Comparison of ENCODE assay signal across 16 cellular contexts in genomic region chr12:120662879-120663278, GRCh38. TPM values are rescaled to one million over a fixed set of nuclear protein-coding genes. Genes with fewer than 3 reads are reported as not detected.
DNase-seq lines count a peak whose midpoint lies in the region; ATAC-seq and TF ChIP-seq lines count a peak whose summit lies in the region.
"Had no signal": no experiment of that assay in that cellular context is flagged by ENCODE, and none has a peak within 500 bp of the region (broad histone marks: within the 10 kb centered on the region; RNA-seq: fewer than 3 reads in every experiment).

No MANE protein-coding gene starts in this region.

- H3K27me3 ChIP-seq in SU-DHL-6 (ENCODE audit: low read length), result no peaks in the 10 kb centered on the region
- H3K27me3 ChIP-seq: hepatocyte had no signal

- no peaks in the 10 kb centered on the region for H3K79me2 ChIP-seq in SU-DHL-6 (ENCODE audit: insufficient read depth, low read length)
- H3K79me2 ChIP-seq: hepatocyte had no signal

- H3K4me3 Mint-ChIP-seq in activated CD8-positive, alpha-beta memory T cell treated with anti-CD3 and anti-CD28 coated beads, Interleukin-2, amount 10 ng/mL, durations not matched to agents 7 days and 5 days, result no peak overlapping the region
- H3K4me3 Mint-ChIP-seq: activated CD4-positive, alpha-beta T cell treated with anti-CD3 and anti-CD28 coated beads, Interleukin-2, amount 10 ng/mL, durations not matched to agents 24 days and 14 days had no signal

- no peak overlapping the region for H2AFZ ChIP-seq in SU-DHL-6 (ENCODE audit: low read depth, low read length, severe bottlenecking)
- H2AFZ ChIP-seq: hepatocyte had no signal

- TF ChIP-seq CTCF in GM13977 (IDR thresholded peaks at IDR 0.05; ENCODE audit: extremely low read depth, insufficient read depth, missing control alignments) (no peak), SU-DHL-6 (IDR thresholded peaks at IDR 0.05; ENCODE audit: insufficient read depth, low read length, poor library complexity, severe bottlenecking) (no peak)

- H3K9me3 Mint-ChIP-seq in activated CD8-positive, alpha-beta memory T cell treated with anti-CD3 and anti-CD28 coated beads, Interleukin-2, amount 10 ng/mL, durations not matched to agents 7 days and 5 days (ENCODE audit: low read depth), result no peaks in the 10 kb centered on the region
- H3K9me3 Mint-ChIP-seq: activated CD4-positive, alpha-beta T cell treated with anti-CD3 and anti-CD28 coated beads, Interleukin-2, amount 10 ng/mL, durations not matched to agents 24 days and 14 days had no signal

- H3F3A ChIP-seq in SU-DHL-6 (ENCODE audit: insufficient read depth), result peaks cover 9% of the 10 kb centered on the region; the same call in 1 of the 2 replicates

- no peak overlapping the region for H3K27ac ChIP-seq in SU-DHL-6 (ENCODE audit: low read depth, low read length)
- H3K27ac ChIP-seq: hepatocyte had no signal

- CTCF ChIA-PET in activated CD8-positive, alpha-beta memory T cell treated with anti-CD3 and anti-CD28 coated beads, Interleukin-2, amount 10 ng/mL, durations not matched to agents 7 days and 5 days (lab: Charles Lee), result interaction anchor here (1.6 to 1.9 kb wide), 2 partner anchors 8 to 14 kb away, joined by 4 to 11 read pairs; no protein-coding TSS in a partner anchor

- in situ Hi-C loops in GM13977 (cut with MboI; ENCODE audit: low pct_unique_long_range_greater_than_20kb, low sequenced_read_pairs, unreplicated experiment), result no loop called here

- ATAC-seq in GM21390 (IDR thresholded peaks at IDR 0.05; ENCODE audit: unreplicated experiment) (peak; percentile 67), HG03280 (IDR thresholded peaks at IDR 0.05; ENCODE audit: unreplicated experiment) (peak; percentile 58)
- no peak for ATAC-seq in activated CD8-positive, alpha-beta memory T cell treated with anti-CD3 and anti-CD28 coated beads, Interleukin-2, amount 10 ng/mL, durations not matched to agents 7 days and 5 days

- H3K36me3 ChIP-seq in SU-DHL-6 (ENCODE audit: low read length), result no peaks in the 10 kb centered on the region

- H4K20me1 ChIP-seq in SU-DHL-6 (ENCODE audit: low read depth, low read length), result no peaks in the 10 kb centered on the region

- no peak overlapping the region for H3K4me3 ChIP-seq in SU-DHL-6 (ENCODE audit: insufficient read depth, low read length, poor library complexity, severe bottlenecking)
- H3K4me3 ChIP-seq: hepatocyte had no signal

- no peaks in the 10 kb centered on the region for H3K9me3 ChIP-seq in SU-DHL-6 (ENCODE audit: insufficient read depth, low read length)

- H3K27ac Mint-ChIP-seq in activated CD8-positive, alpha-beta memory T cell treated with anti-CD3 and anti-CD28 coated beads, Interleukin-2, amount 10 ng/mL, durations not matched to agents 7 days and 5 days, result no peak overlapping the region
- H3K27ac Mint-ChIP-seq: activated CD4-positive, alpha-beta T cell treated with anti-CD3 and anti-CD28 coated beads, Interleukin-2, amount 10 ng/mL, durations not matched to agents 24 days and 14 days had no signal

- no peaks in the 10 kb centered on the region for H3K36me3 Mint-ChIP-seq in activated CD8-positive, alpha-beta memory T cell treated with anti-CD3 and anti-CD28 coated beads, Interleukin-2, amount 10 ng/mL, durations not matched to agents 7 days and 5 days

- no peak overlapping the region for H3K9ac ChIP-seq in SU-DHL-6 (ENCODE audit: low read length)

- H3K4me1 Mint-ChIP-seq in activated CD8-positive, alpha-beta memory T cell treated with anti-CD3 and anti-CD28 coated beads, Interleukin-2, amount 10 ng/mL, durations not matched to agents 7 days and 5 days, result no peaks in the 10 kb centered on the region
- H3K4me1 Mint-ChIP-seq: activated CD4-positive, alpha-beta T cell treated with anti-CD3 and anti-CD28 coated beads, Interleukin-2, amount 10 ng/mL, durations not matched to agents 24 days and 14 days had no signal

- H3K9me2 ChIP-seq in SU-DHL-6 (replicated peaks; ENCODE audit: insufficient read depth, low read length), result no peaks in the 10 kb centered on the region

- H3K27me3 Mint-ChIP-seq in activated CD8-positive, alpha-beta memory T cell treated with anti-CD3 and anti-CD28 coated beads, Interleukin-2, amount 10 ng/mL, durations not matched to agents 7 days and 5 days, result peaks cover 2% of the 10 kb centered on the region
- H3K27me3 Mint-ChIP-seq: activated CD4-positive, alpha-beta T cell treated with anti-CD3 and anti-CD28 coated beads, Interleukin-2, amount 10 ng/mL, durations not matched to agents 24 days and 14 days had no signal

- peak overlapping the region; percentile 29 for H3K4me2 ChIP-seq in SU-DHL-6 (ENCODE audit: low read depth, low read length, poor library complexity, severe bottlenecking)
- H3K4me2 ChIP-seq: hepatocyte had no signal

- DNase-seq in GM13977 (ENCODE audit: low spot score) (peak; percentile 80), HT-29 (ENCODE audit: low spot score) (no peak), NCI-H510A (lab: John Stamatoyannopoulos, UW) (no peak), NCI-H2081 (lab: John Stamatoyannopoulos, UW) (no peak)
- DNase-seq in activated CD8-positive, alpha-beta memory T cell treated with anti-CD3 and anti-CD28 coated beads, Interleukin-2, amount 10 ng/mL, durations not matched to agents 7 days and 5 days, result no peak
- DNase-seq: activated CD4-positive, alpha-beta T cell treated with anti-CD3 and anti-CD28 coated beads, Interleukin-2, amount 10 ng/mL, durations not matched to agents 24 days and 14 days; activated gamma-delta T cell treated with Interleukin-2 at 50 U/mL for 16 hours; C1 segment of cervical spinal cord; mesendoderm; NCI-H524 had no signal

RNA-seq across cellular contexts. Expression of gene CABP1, which starts 22.5 kb away (rescaled TPM):
- total RNA-seq in activated CD8-positive, alpha-beta memory T cell treated with anti-CD3 and anti-CD28 coated beads, Interleukin-2, amount 10 ng/mL, durations not matched to agents 7 days and 5 days, result not detected
- 3.5 and 7.0 TPM in 2 replicates for total RNA-seq in HT-29 (2014; rRNA removed; shearing (Covaris generic))
- total RNA-seq: bronchial epithelial cell, M059J had no signal

RNA-seq across cellular contexts. Expression of gene MLEC, which starts 24.1 kb away (rescaled TPM):
- total RNA-seq in activated CD8-positive, alpha-beta memory T cell treated with anti-CD3 and anti-CD28 coated beads, Interleukin-2, amount 10 ng/mL, durations not matched to agents 7 days and 5 days, result 10 to 100 TPM; 74.5 to 96.2 TPM
- 226 and 266 TPM in 2 replicates for total RNA-seq in HT-29 (2014; rRNA removed; shearing (Covaris generic))

RNA-seq across cellular contexts. Expression of gene UNC119B, which starts 47.4 kb away (rescaled TPM):
- total RNA-seq in activated CD8-positive, alpha-beta memory T cell treated with anti-CD3 and anti-CD28 coated beads, Interleukin-2, amount 10 ng/mL, durations not matched to agents 7 days and 5 days, result 10 to 100 TPM; 15.9 to 22.9 TPM
- 16.7 and 19.1 TPM in 2 replicates for total RNA-seq in HT-29 (2014; rRNA removed; shearing (Covaris generic))
